ENCODE assay signal across 24 cellular contexts in the genomic region with DNA sequence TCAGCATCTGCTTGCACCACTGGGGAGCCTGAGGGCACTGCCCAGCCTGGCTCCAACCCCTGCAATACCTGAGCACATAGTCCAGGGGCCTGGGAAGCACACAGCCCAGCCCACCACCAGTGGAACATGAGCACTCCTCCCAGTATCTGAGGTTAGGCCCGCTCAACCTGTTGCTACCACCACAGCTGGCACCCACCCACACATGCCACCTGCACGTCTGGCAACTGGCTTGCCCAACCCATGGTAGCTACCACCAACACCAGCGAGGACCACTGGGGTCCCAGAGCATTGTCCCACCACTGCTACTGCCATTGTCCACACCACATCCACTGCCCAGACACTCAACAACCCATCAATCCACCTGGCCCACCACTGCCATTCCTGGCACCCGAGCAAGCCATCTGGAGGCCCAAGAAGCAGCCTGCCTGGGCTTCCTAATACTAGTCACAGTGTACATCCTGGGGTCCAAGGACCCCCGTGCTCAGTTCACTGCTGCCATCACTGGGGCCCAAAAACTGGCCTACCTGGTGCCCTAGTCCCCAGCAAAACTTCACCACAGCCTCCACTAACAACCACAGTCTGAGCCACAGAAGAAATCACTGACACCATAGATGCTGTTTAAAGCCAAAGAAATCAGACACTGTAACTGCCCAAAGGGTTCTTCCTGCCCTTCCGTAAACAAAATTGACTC.
DNase-seq lines count a peak whose midpoint lies in the region; ATAC-seq and TF ChIP-seq lines count a peak whose summit lies in the region.
"Had no signal": no experiment of that assay in that cellular context is flagged by ENCODE, and none has a peak within 500 bp of the region (broad histone marks: within the 10 kb centered on the region; RNA-seq: fewer than 3 reads in every experiment).

No MANE protein-coding gene starts in this region.

- TF ChIP-seq CTCF in HEK293 (tag by site-specific recombination; IDR thresholded peaks at IDR 0.05) (no peak), fibroblast of lung (conservative IDR thresholded peaks at IDR 0.05 in 1 of 2, IDR thresholded peaks at IDR 0.05 in 1 of 2; ENCODE audit: low read depth in 1 of 2, low read length in 2 of 2) (no peak)

- H4K20me1 ChIP-seq in fibroblast of lung (ENCODE audit: control insufficient read depth, extremely low read depth, insufficient read depth, low read length): no peaks in the 10 kb centered on the region

- H3K4me3 ChIP-seq in HEK293 (ENCODE audit: low read depth, low read length) (no peak overlapping the region), fibroblast of lung (replicated peaks in 1 of 4; ENCODE audit: control extremely low read depth in 1 of 4, insufficient read depth in 1 of 4, low read depth in 3 of 4, low read length in 4 of 4) (no peak overlapping the region)
- H3K4me3 ChIP-seq: Peyer's patch had no signal

- H3K4me1 ChIP-seq in HEK293 (ENCODE audit: control insufficient read depth, insufficient read depth, low read length) (no peaks in the 10 kb centered on the region), fibroblast of lung (ENCODE audit: control insufficient read depth, extremely low read depth, insufficient read depth, low read length) (no peaks in the 10 kb centered on the region)
- H3K4me1 ChIP-seq: Caco-2, Peyer's patch had no signal

- H3K9me3 ChIP-seq in HEK293 (ENCODE audit: control insufficient read depth, insufficient read depth, low read depth, low read length): no peaks in the 10 kb centered on the region
- no peaks in the 10 kb centered on the region for H3K9me3 ChIP-seq in fibroblast of lung (ENCODE audit: control insufficient read depth, insufficient read depth, low read depth, low read length)
- H3K9me3 ChIP-seq: Caco-2, Peyer's patch, SK-N-SH had no signal

- no peak overlapping the region for H3K4me2 ChIP-seq in fibroblast of lung (ENCODE audit: extremely low read depth, insufficient read depth, low read length)
- H3K4me2 ChIP-seq: KMS-11, SK-N-SH had no signal

- DNase-seq in DMS 273 (lab: John Stamatoyannopoulos, UW; ENCODE audit: unreplicated experiment) (peak; percentile 27), DMS 273 treated with DMSO at 0.1 percent for 48 hours (lab: John Stamatoyannopoulos, UW) (no peak), fibroblast of lung (ENCODE audit: low read depth in 2 of 2) (no peak), sciatic nerve (ENCODE audit: low spot score) (no peak), hypothalamus (lab: John Stamatoyannopoulos, UW) (no peak), NCI-H524 (lab: John Stamatoyannopoulos, UW) (no peak)
- DNase-seq: Caco-2; CD8-positive, alpha-beta T cell; DND-41; H7; HFFc6; NCI-H1048; NCI-H1417; NCI-H1694; NCI-H2029 treated with DMSO at 0.1 percent for 48 hours; NCI-H446 treated with DMSO at 0.1 percent for 48 hours; NCI-H526 treated with DMSO at 0.1 percent for 48 hours; Peyer's patch; SK-N-SH had no signal

- no peak overlapping the region for H3K9ac ChIP-seq in fibroblast of lung (ENCODE audit: insufficient read depth, low read length)
- H3K9ac ChIP-seq: KMS-11, SK-N-SH had no signal

- peak overlapping the region; percentile 20 for H2AFZ ChIP-seq in fibroblast of lung (ENCODE audit: low read length)

- ATAC-seq in sciatic nerve (peak; percentile 28), HG02885 (IDR thresholded peaks at IDR 0.05; ENCODE audit: poor library complexity, unreplicated experiment) (no peak)
- ATAC-seq: CD8-positive, alpha-beta T cell had no signal

- H3K27ac ChIP-seq in HEK293 (ENCODE audit: extremely low read depth, low read depth, low read length): no peak overlapping the region
- H3K27ac ChIP-seq in fibroblast of lung (ENCODE audit: insufficient read depth, low read length): no peak overlapping the region
- H3K27ac ChIP-seq: 22Rv1, C4-2B, KMS-11, Peyer's patch had no signal

- CTCF ChIA-PET in HEK293 (lab: Yijun Ruan, JAX): no interaction called here

- H3K27me3 ChIP-seq in fibroblast of lung (ENCODE audit: control insufficient read depth, insufficient read depth, low read length): no peaks in the 10 kb centered on the region
- H3K27me3 ChIP-seq: Peyer's patch had no signal

- no peaks in the 10 kb centered on the region for H3K79me2 ChIP-seq in fibroblast of lung (ENCODE audit: control insufficient read depth, insufficient read depth, low read length)

- H3K36me3 ChIP-seq in HEK293 (ENCODE audit: control insufficient read depth in 2 of 2, insufficient read depth in 1 of 2, low read length in 2 of 2): no peaks in the 10 kb centered on the region
- H3K36me3 ChIP-seq in fibroblast of lung (ENCODE audit: control insufficient read depth, insufficient read depth, low read length): no peaks in the 10 kb centered on the region
- H3K36me3 ChIP-seq: Peyer's patch had no signal

- intact Hi-C loops in sciatic nerve (cut with DNase I): no loop called here

- POLR2A ChIA-PET in HEK293 (lab: Yijun Ruan, JAX): no interaction called here

TF ChIP-seq in HEK293, 187 proteins besides CTCF, POLR2A, EP300 and RAD21:
- TF ChIP-seq SP7 (tag by site-specific recombination; IDR thresholded peaks at IDR 0.05): no peak
- 0 out of 2 replicates have a peak, but pooled peaks have one; percentile 13 for TF ChIP-seq SCRT1 (tag by site-specific recombination; IDR thresholded peaks at IDR 0.05; ENCODE audit: borderline replicate concordance)
- peak; percentile 71 for TF ChIP-seq SCRT2 (tag by site-specific recombination; IDR thresholded peaks at IDR 0.05)
